Comparison of ENCODE assay signal across 31 cellular contexts in genomic region chr20:14696937-14697336, GRCh38.
"Had no signal": no experiment of that assay in that cellular context is flagged by ENCODE, and none has a peak within 500 bp of the region (broad histone marks: within the 10 kb centered on the region; RNA-seq: fewer than 3 reads in every experiment).

No MANE protein-coding gene starts in this region.

- H3K4me3 ChIP-seq: adrenal gland, body of pancreas, coronary artery, heart left ventricle, left ventricle myocardium inferior, lung, ovary, psoas muscle, right atrium auricular region, thoracic aorta, vagina had no signal

- DNase-seq: activated CD4-positive, alpha-beta T cell treated with anti-CD3 and anti-CD28 coated beads for 48 hours; activated CD4-positive, alpha-beta T cell treated with anti-CD3 and anti-CD28 coated beads, Interleukin-2, amount 50 U/mL, for 48 hours; activated CD8-positive, alpha-beta memory T cell treated with anti-CD3 and anti-CD28 coated beads, Interleukin-2, amount 50 U/mL, for 4 hours; activated effector memory CD4-positive, alpha-beta T cell treated with anti-CD3 and anti-CD28 coated beads, Interleukin-2, amount 50 U/mL, for 16 hours; activated naive CD4-positive, alpha-beta T cell treated with anti-CD3 and anti-CD28 coated beads for 36 hours; activated naive CD8-positive, alpha-beta T cell treated with anti-CD3 and anti-CD28 coated beads for 36 hours; activated T-cell treated with anti-CD3 and anti-CD28 coated beads, Interleukin-2, amount 50 U/mL, for 1 hour; aorta; body of pancreas; cerebellar nuclear complex; endodermal cell; foreskin keratinocyte; heart left ventricle; left ventricle myocardium inferior; mesendoderm; nephron progenitor cell; ovary; psoas muscle; stimulated activated CD4-positive, alpha-beta T cell treated with anti-CD3 and anti-CD28 coated beads, Interleukin-15, amount 100 ng/mL, for 24 hours; T-helper 17 cell; T1000; WERI-Rb-1 had no signal

- H3K36me3 ChIP-seq: adrenal gland, heart left ventricle, left ventricle myocardium inferior, ovary, right atrium auricular region, thoracic aorta, vagina, WERI-Rb-1 had no signal

- H3K9me3 ChIP-seq: adrenal gland, body of pancreas, heart left ventricle, left ventricle myocardium inferior, ovary, psoas muscle, right atrium auricular region, thoracic aorta, vagina had no signal

- ATAC-seq: activated CD4-positive, CD25-positive, alpha-beta regulatory T cell treated with anti-CD3 and anti-CD28 coated beads, Interleukin-2, amount 50 U/mL, for 24 hours; body of pancreas; esophagus mucosa; foreskin keratinocyte; heart left ventricle; psoas muscle; stimulated activated effector memory CD8-positive, alpha-beta T cell treated with anti-CD3 and anti-CD28 coated beads, Interleukin-12 subunit alpha, Interleukin-12 subunit beta, amount 100 ng/mL, for 72 hours; T-helper 17 cell had no signal

- H3K27me3 ChIP-seq: adrenal gland, body of pancreas, foreskin keratinocyte, heart left ventricle, ovary, right atrium auricular region, vagina had no signal

- H3K27ac ChIP-seq: adrenal gland, body of pancreas, coronary artery, foreskin keratinocyte, heart left ventricle, left ventricle myocardium inferior, ovary, psoas muscle, right atrium auricular region, thoracic aorta, vagina, WERI-Rb-1 had no signal

- H3K4me1 ChIP-seq: adrenal gland, body of pancreas, heart left ventricle, left ventricle myocardium inferior, psoas muscle, right atrium auricular region, vagina had no signal
